ENCODE assay signal across 1 cellular context in the genomic region with DNA sequence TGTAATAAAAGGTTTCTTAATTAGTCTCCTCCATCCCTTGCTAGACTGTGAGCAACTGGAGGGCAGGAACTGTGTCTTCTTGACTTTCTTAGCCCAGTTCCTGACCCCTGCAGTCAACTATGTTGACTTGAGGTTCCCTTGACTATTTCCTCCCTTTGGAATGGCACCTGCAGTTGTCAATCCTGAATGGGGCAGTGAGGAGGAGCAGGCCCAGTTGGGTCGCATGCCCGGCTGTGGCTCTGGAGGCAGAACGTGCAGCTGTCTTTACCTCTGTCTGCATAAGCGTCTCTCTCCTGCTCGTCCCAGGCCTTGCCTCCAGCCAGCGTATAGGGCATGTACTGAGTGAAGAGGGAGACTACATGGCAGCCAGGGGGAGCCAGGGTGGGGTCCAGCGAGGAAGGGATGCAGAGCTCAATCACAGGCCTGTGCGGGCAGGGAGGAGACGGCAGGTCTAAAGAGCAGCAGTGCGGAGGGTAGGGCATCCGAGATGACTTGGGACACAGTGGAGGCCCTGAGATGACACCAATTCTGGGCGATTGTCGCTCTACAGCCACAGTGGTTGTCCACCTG.
TF ChIP-seq lines count a peak whose summit lies in the region.

No MANE protein-coding gene starts in this region.

TF ChIP-seq in WTC11, 78 proteins besides CTCF, POLR2A, EP300 and RAD21:
- TF ChIP-seq GRHL2 (CRISPR knock-in tag; IDR thresholded peaks at IDR 0.05; ENCODE audit: insufficient replicate concordance, severe bottlenecking) (no peak), IRF2 (CRISPR knock-in tag; IDR thresholded peaks at IDR 0.05; ENCODE audit: borderline replicate concordance, low read depth) (no peak), ZNF317 (CRISPR knock-in tag; IDR thresholded peaks at IDR 0.05; ENCODE audit: borderline replicate concordance, low read depth) (no peak), SOX15 (CRISPR knock-in tag; IDR thresholded peaks at IDR 0.05) (no peak), ZNF219 (CRISPR knock-in tag; IDR thresholded peaks at IDR 0.05; ENCODE audit: borderline replicate concordance) (no peak), ZNF121 (CRISPR knock-in tag; IDR thresholded peaks at IDR 0.05) (no peak), PRRX2 (CRISPR knock-in tag; IDR thresholded peaks at IDR 0.05) (no peak), GTF2I (CRISPR knock-in tag; conservative IDR thresholded peaks at IDR 0.05) (no peak), ZNF263 (CRISPR knock-in tag; IDR thresholded peaks at IDR 0.05; ENCODE audit: low read depth) (no peak), OVOL2 (CRISPR knock-in tag; IDR thresholded peaks at IDR 0.05; ENCODE audit: borderline replicate concordance) (no peak)
- TF ChIP-seq, protein P1, sequence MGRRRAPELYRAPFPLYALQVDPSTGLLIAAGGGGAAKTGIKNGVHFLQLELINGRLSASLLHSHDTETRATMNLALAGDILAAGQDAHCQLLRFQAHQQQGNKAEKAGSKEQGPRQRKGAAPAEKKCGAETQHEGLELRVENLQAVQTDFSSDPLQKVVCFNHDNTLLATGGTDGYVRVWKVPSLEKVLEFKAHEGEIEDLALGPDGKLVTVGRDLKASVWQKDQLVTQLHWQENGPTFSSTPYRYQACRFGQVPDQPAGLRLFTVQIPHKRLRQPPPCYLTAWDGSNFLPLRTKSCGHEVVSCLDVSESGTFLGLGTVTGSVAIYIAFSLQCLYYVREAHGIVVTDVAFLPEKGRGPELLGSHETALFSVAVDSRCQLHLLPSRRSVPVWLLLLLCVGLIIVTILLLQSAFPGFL (CRISPR knock-in tag; IDR thresholded peaks at IDR 0.05; ENCODE audit: borderline replicate concordance): no peak
- TF ChIP-seq, protein P2, sequence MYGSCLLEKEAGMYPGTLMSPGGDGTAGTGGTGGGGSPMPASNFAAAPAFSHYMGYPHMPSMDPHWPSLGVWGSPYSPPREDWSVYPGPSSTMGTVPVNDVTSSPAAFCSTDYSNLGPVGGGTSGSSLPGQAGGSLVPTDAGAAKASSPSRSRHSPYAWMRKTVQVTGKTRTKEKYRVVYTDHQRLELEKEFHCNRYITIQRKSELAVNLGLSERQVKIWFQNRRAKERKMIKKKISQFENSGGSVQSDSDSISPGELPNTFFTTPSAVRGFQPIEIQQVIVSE (CRISPR knock-in tag; IDR thresholded peaks at IDR 0.05; ENCODE audit: borderline replicate concordance): no peak
- TF ChIP-seq, protein P3, sequence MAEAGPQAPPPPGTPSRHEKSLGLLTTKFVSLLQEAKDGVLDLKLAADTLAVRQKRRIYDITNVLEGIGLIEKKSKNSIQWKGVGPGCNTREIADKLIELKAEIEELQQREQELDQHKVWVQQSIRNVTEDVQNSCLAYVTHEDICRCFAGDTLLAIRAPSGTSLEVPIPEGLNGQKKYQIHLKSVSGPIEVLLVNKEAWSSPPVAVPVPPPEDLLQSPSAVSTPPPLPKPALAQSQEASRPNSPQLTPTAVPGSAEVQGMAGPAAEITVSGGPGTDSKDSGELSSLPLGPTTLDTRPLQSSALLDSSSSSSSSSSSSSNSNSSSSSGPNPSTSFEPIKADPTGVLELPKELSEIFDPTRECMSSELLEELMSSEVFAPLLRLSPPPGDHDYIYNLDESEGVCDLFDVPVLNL (CRISPR knock-in tag; IDR thresholded peaks at IDR 0.05; ENCODE audit: borderline replicate concordance, low read depth): no peak
